ENCODE assay signal across 12 cellular contexts in genomic region chr4:53905281-53905934, GRCh38.
DNase-seq lines count a peak whose midpoint lies in the region; ATAC-seq and TF ChIP-seq lines count a peak whose summit lies in the region.
"Had no signal": no experiment of that assay in that cellular context is flagged by ENCODE, and none has a peak within 500 bp of the region (broad histone marks: within the 10 kb centered on the region; RNA-seq: fewer than 3 reads in every experiment).

No MANE protein-coding gene starts in this region.

- BruUV-seq in Calu3 (replicated peaks; lab: Mats Ljungman, UMichigan) (no TSS peak), OCI-LY7 (replicated peaks; lab: Mats Ljungman, UMichigan) (no TSS peak)

- H3K9me2 ChIP-seq in OCI-LY7 (ENCODE audit: insufficient read depth, low read length): no peaks in the 10 kb centered on the region

- peaks cover 35% of the 10 kb centered on the region for H3K27me3 Mint-ChIP-seq in Calu3 (ENCODE audit: unreplicated experiment)
- H3K27me3 Mint-ChIP-seq in CD8-positive, alpha-beta T cell (ENCODE audit: low read depth): peaks cover 58% of the 10 kb centered on the region

- H3K27ac ChIP-seq in OCI-LY7 (ENCODE audit: low read depth, low read length, poor library complexity, severe bottlenecking) (no peak overlapping the region), skeletal muscle tissue (ENCODE audit: low read depth, low read length) (no peak overlapping the region)
- H3K27ac ChIP-seq in CD8-positive, alpha-beta T cell (ENCODE audit: low read depth, low read length): no peak overlapping the region
- H3K27ac ChIP-seq: parathyroid adenoma had no signal

- no peaks in the 10 kb centered on the region for H3K79me2 ChIP-seq in OCI-LY7 (ENCODE audit: insufficient read depth, low read depth, low read length)
- H3K79me2 ChIP-seq: parathyroid adenoma had no signal

- no peaks in the 10 kb centered on the region for H3K36me3 Mint-ChIP-seq in Calu3 (ENCODE audit: insufficient read depth, unreplicated experiment)
- no peaks in the 10 kb centered on the region for H3K36me3 Mint-ChIP-seq in CD8-positive, alpha-beta T cell

- POLR2A ChIA-PET in OCI-LY7 (lab: Charles Lee): interaction anchor here (1.2 to 1.5 kb wide), 2 partner anchors 9 to 17 kb away, joined by 4 to 5 read pairs; no protein-coding TSS in a partner anchor
- POLR2A ChIA-PET in CD8-positive, alpha-beta T cell (lab: Charles Lee): no interaction called here

- peak overlapping the region; percentile 52 for H3K4me3 Mint-ChIP-seq in Calu3 (ENCODE audit: low read depth, unreplicated experiment)
- H3K4me3 Mint-ChIP-seq in CD8-positive, alpha-beta T cell: no peak overlapping the region

- ATAC-seq in GM19351 (IDR thresholded peaks at IDR 0.05; ENCODE audit: unreplicated experiment): no peak
- ATAC-seq in CD8-positive, alpha-beta T cell: no peak
- no peak for ATAC-seq in GM21526 (IDR thresholded peaks at IDR 0.05; ENCODE audit: low FRiP score, unreplicated experiment)

- H3K4me2 ChIP-seq in OCI-LY7 (ENCODE audit: low read length): peak overlapping the region; percentile 71

- TF ChIP-seq CTCF in Calu3 (IDR thresholded peaks at IDR 0.05; ENCODE audit: unreplicated experiment): no peak
- no peak for TF ChIP-seq CTCF in OCI-LY7 (conservative IDR thresholded peaks at IDR 0.05; ENCODE audit: low read length)
- no peak for TF ChIP-seq CTCF in CD8-positive, alpha-beta T cell (IDR thresholded peaks at IDR 0.05)

- no peaks in the 10 kb centered on the region for H4K20me1 ChIP-seq in OCI-LY7 (ENCODE audit: insufficient read depth, low read length)

- H3K4me1 ChIP-seq in OCI-LY7 (ENCODE audit: insufficient read depth, low read length, poor library complexity, severe bottlenecking) (peaks cover 21% of the 10 kb centered on the region), skeletal muscle tissue (ENCODE audit: control insufficient read depth in 3 of 3, insufficient read depth in 3 of 3, low read length in 3 of 3) (peaks cover 4 to 18% (median 17%) of the 10 kb centered on the region in 3 donors)
- H3K4me1 ChIP-seq in CD8-positive, alpha-beta T cell (ENCODE audit: insufficient read depth, low read length): peaks cover 7% of the 10 kb centered on the region
- H3K4me1 ChIP-seq: parathyroid adenoma had no signal

- DNase-seq in Calu3 (no peak), OCI-LY7 (ENCODE audit: low spot score) (no peak), fibroblast of peridontal ligament (ENCODE audit: extremely low read depth) (peak; percentile 56), HuH-7.5 (ENCODE audit: low spot score) (no peak)
- no peak for DNase-seq in CD8-positive, alpha-beta T cell
- DNase-seq: activated CD4-positive, alpha-beta T cell treated with anti-CD3 and anti-CD28 coated beads, Interleukin-2, amount 50 U/mL, for 48 hours; activated effector memory CD4-positive, alpha-beta T cell treated with Interleukin-2 at 50 U/mL for 16 hours had no signal

- CTCF ChIA-PET in Calu3 (lab: Charles Lee): interaction anchor here (0.7 kb wide), 1 partner anchor 63 kb away, joined by 3 read pairs; no protein-coding TSS in a partner anchor
- CTCF ChIA-PET in OCI-LY7 (lab: Charles Lee; ENCODE audit: unreplicated experiment): interaction anchor here (1.1 kb wide), 1 partner anchor 159 kb away, joined by 3 read pairs; no protein-coding TSS in a partner anchor
- CTCF ChIA-PET in CD8-positive, alpha-beta T cell (lab: Charles Lee): interaction anchor here (1.4 to 1.9 kb wide), 2 partner anchors 25 to 329 kb away, joined by 5 read pairs; no protein-coding TSS in a partner anchor

- H3K9ac ChIP-seq in skeletal muscle tissue (ENCODE audit: low read depth in 1 of 3, low read length in 3 of 3): no peak overlapping the region
- H3K9ac ChIP-seq: parathyroid adenoma had no signal

- H3K9me3 Mint-ChIP-seq in Calu3 (ENCODE audit: low read depth, unreplicated experiment): no peaks in the 10 kb centered on the region
- H3K9me3 Mint-ChIP-seq in CD8-positive, alpha-beta T cell: no peaks in the 10 kb centered on the region

- H3K27ac Mint-ChIP-seq in Calu3 (ENCODE audit: unreplicated experiment): no peak overlapping the region
- H3K27ac Mint-ChIP-seq in CD8-positive, alpha-beta T cell: no peak overlapping the region

- H2AFZ ChIP-seq in OCI-LY7 (ENCODE audit: low read length): peak overlapping the region; percentile 98; the same call in 1 of the 2 replicates
- H2AFZ ChIP-seq: parathyroid adenoma had no signal

- intact Hi-C loops in Calu3 (cut with micrococcal nuclease; ENCODE audit: unreplicated experiment) (loop anchor here (10.0 kb wide), 3 partner anchors 201 to 401 kb away; no protein-coding TSS in a partner anchor), OCI-LY7 (cut with micrococcal nuclease; ENCODE audit: unreplicated experiment) (loop anchor here (5.0 kb wide), 2 partner anchors 198 to 708 kb away; no protein-coding TSS in a partner anchor)
- intact Hi-C loops in CD8-positive, alpha-beta T cell (cut with DNase I, micrococcal nuclease): no loop called here

- H3K9me3 ChIP-seq in OCI-LY7 (ENCODE audit: low read length) (no peaks in the 10 kb centered on the region), skeletal muscle tissue (ENCODE audit: control insufficient read depth in 3 of 3, low read length in 3 of 3) (no peaks in the 10 kb centered on the region)
- H3K9me3 ChIP-seq in CD8-positive, alpha-beta T cell (ENCODE audit: low read length): no peaks in the 10 kb centered on the region
- H3K9me3 ChIP-seq: MG63 had no signal

- no peaks in the 10 kb centered on the region for H3K36me3 ChIP-seq in OCI-LY7 (ENCODE audit: insufficient read depth, low read length)
- H3K36me3 ChIP-seq in skeletal muscle tissue (ENCODE audit: control insufficient read depth in 3 of 3, insufficient read depth in 3 of 3, low read length in 3 of 3): no peaks in the 10 kb centered on the region
- no peaks in the 10 kb centered on the region for H3K36me3 ChIP-seq in CD8-positive, alpha-beta T cell (ENCODE audit: insufficient read depth, low read length)
- H3K36me3 ChIP-seq: MG63 had no signal

- H3K27me3 ChIP-seq in skeletal muscle tissue (ENCODE audit: control insufficient read depth in 3 of 3, insufficient read depth in 3 of 3, low read length in 3 of 3): peaks cover 6 to 11% (median 7%) of the 10 kb centered on the region in 3 donors
- no peaks in the 10 kb centered on the region for H3K27me3 ChIP-seq in CD8-positive, alpha-beta T cell (ENCODE audit: insufficient read depth, low read length)
- H3K27me3 ChIP-seq: MG63 had no signal

- H3K4me1 Mint-ChIP-seq in Calu3 (ENCODE audit: low read depth, unreplicated experiment): peaks cover 9% of the 10 kb centered on the region
- H3K4me1 Mint-ChIP-seq in CD8-positive, alpha-beta T cell (ENCODE audit: low read depth): peaks cover 13% of the 10 kb centered on the region

- H3K4me3 ChIP-seq in OCI-LY7 (ENCODE audit: low read depth, low read length, poor library complexity, severe bottlenecking) (no peak overlapping the region), skeletal muscle tissue (ENCODE audit: low read length in 3 of 3) (peak overlapping the region in 2 of 3 donors; percentile 57 to 64)
- H3K4me3 ChIP-seq in CD8-positive, alpha-beta T cell (ENCODE audit: low read depth, low read length): no peak overlapping the region

Comparison
In these comparisons a context has a peak if more than half of its experiments do, and no peak if none do; other contexts are left out.
1. H3K4me3 ChIP-seq: peak in skeletal muscle tissue (2 of 3); none in OCI-LY7 (single experiment) and CD8-positive, alpha-beta T cell (single experiment).
2. intact Hi-C loops: an anchor here in Calu3 (10.0 kb wide) and OCI-LY7 (5.0 kb wide); none called in CD8-positive, alpha-beta T cell.